ENCODE assay signal across 1 cellular context in the genomic region with DNA sequence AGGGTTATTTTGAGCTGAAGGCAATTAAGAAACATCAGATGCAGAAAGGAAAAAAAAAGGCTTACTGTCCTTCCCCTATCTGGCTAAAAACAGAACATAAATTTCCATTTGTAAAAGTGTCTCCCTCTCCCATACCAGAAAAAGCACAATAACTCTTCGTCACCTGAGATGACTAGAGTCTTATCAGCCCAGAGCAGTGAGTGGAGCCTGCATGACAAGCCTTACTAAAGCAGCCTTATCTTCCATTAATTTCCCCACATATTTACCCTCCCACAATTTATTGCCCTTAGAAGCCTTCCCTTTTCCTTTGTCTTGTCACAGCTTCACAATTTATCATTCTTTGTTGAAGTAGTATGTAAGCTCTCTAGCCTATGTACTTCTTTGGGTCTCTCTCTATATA.
TF ChIP-seq lines count a peak whose summit lies in the region.

No MANE protein-coding gene starts in this region.

TF ChIP-seq in K562, 482 proteins besides CTCF, POLR2A, EP300 and RAD21 (continued from another document and continues in another):
- no peak for TF ChIP-seq CREB5 (CRISPR knock-in tag; IDR thresholded peaks at IDR 0.05)
- peak; percentile 96 for TF ChIP-seq MTA2 (IDR thresholded peaks at IDR 0.05; ENCODE audit: low read depth)
- peak in 1 of 2 experiments; percentile 81; a peak in 1 of 3 replicates for TF ChIP-seq CBX3 (IDR thresholded peaks at IDR 0.05; ENCODE audit: borderline replicate concordance in 1 of 2, low read length in 2 of 2)
- TF ChIP-seq ZNF174 (CRISPR knock-in tag; IDR thresholded peaks at IDR 0.05): no peak
- no peak for TF ChIP-seq GTF2A2 (tag; IDR thresholded peaks at IDR 0.05)
- no peak for TF ChIP-seq RBM17 (IDR thresholded peaks at IDR 0.05; ENCODE audit: borderline replicate concordance, low read depth, low read length)
- TF ChIP-seq, protein P1, sequence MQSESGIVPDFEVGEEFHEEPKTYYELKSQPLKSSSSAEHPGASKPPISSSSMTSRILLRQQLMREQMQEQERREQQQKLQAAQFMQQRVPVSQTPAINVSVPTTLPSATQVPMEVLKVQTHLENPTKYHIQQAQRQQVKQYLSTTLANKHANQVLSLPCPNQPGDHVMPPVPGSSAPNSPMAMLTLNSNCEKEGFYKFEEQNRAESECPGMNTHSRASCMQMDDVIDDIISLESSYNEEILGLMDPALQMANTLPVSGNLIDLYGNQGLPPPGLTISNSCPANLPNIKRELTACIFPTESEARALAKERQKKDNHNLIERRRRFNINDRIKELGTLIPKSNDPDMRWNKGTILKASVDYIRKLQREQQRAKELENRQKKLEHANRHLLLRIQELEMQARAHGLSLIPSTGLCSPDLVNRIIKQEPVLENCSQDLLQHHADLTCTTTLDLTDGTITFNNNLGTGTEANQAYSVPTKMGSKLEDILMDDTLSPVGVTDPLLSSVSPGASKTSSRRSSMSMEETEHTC (IDR thresholded peaks at IDR 0.05): peak; percentile 71; the same call in 1 of the 2 replicates
- TF ChIP-seq, protein P2, sequence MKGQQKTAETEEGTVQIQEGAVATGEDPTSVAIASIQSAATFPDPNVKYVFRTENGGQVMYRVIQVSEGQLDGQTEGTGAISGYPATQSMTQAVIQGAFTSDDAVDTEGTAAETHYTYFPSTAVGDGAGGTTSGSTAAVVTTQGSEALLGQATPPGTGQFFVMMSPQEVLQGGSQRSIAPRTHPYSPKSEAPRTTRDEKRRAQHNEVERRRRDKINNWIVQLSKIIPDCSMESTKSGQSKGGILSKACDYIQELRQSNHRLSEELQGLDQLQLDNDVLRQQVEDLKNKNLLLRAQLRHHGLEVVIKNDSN (CRISPR knock-in tag; IDR thresholded peaks at IDR 0.05): no peak
- 0 out of 2 replicates have a peak, but pooled peaks have one; percentile 29 for TF ChIP-seq FOXP1 (CRISPR knock-in tag; IDR thresholded peaks at IDR 0.05)
- TF ChIP-seq THAP7 (CRISPR knock-in tag; IDR thresholded peaks at IDR 0.05): no peak
- TF ChIP-seq TRIM24 (IDR thresholded peaks at IDR 0.05): peak; percentile 98
- no peak for TF ChIP-seq CHD7 (IDR thresholded peaks at IDR 0.05; ENCODE audit: low read depth, low read length)
- no peak for TF ChIP-seq ZNF146 (CRISPR knock-in tag; IDR thresholded peaks at IDR 0.05; ENCODE audit: unreplicated experiment)
- peak; percentile 36; the same call in 1 of the 2 replicates for TF ChIP-seq RAD51 (IDR thresholded peaks at IDR 0.05; ENCODE audit: borderline replicate concordance, low read depth)
- no peak for TF ChIP-seq RHOXF2B (CRISPR knock-in tag; conservative IDR thresholded peaks at IDR 0.05)
- TF ChIP-seq MBD1 (CRISPR knock-in tag; IDR thresholded peaks at IDR 0.05): no peak
- no peak for TF ChIP-seq ZNF41 (CRISPR knock-in tag; conservative IDR thresholded peaks at IDR 0.05)
- no peak for TF ChIP-seq ZNF699 (CRISPR knock-in tag; IDR thresholded peaks at IDR 0.05; ENCODE audit: insufficient replicate concordance)
- TF ChIP-seq POLR2G (IDR thresholded peaks at IDR 0.05; ENCODE audit: low read depth, low read length): no peak
- TF ChIP-seq ZNF57 (CRISPR knock-in tag; IDR thresholded peaks at IDR 0.05): no peak
- TF ChIP-seq KLF6 (CRISPR knock-in tag; IDR thresholded peaks at IDR 0.05; ENCODE audit: borderline replicate concordance): no peak
- TF ChIP-seq ARNT (IDR thresholded peaks at IDR 0.05): peak; percentile 93 to 96
- no peak for TF ChIP-seq POU5F1 (IDR thresholded peaks at IDR 0.05; ENCODE audit: borderline replicate concordance, low read depth, low read length, partially characterized antibody)
- TF ChIP-seq ZBTB7A (IDR thresholded peaks at IDR 0.05; ENCODE audit: borderline replicate concordance, control insufficient read depth, low read depth, low read length): no peak
- no peak for TF ChIP-seq NR2C1 (IDR thresholded peaks at IDR 0.05)
- TF ChIP-seq NR2C1 (tag; IDR thresholded peaks at IDR 0.05): peak; percentile 57; the same call in 1 of the 2 replicates
- peak; percentile 81 for TF ChIP-seq NCOA4 (IDR thresholded peaks at IDR 0.05; ENCODE audit: partially characterized antibody)
- no peak for TF ChIP-seq ZFP30 (CRISPR knock-in tag; IDR thresholded peaks at IDR 0.05; ENCODE audit: borderline replicate concordance)
- TF ChIP-seq, protein P3, sequence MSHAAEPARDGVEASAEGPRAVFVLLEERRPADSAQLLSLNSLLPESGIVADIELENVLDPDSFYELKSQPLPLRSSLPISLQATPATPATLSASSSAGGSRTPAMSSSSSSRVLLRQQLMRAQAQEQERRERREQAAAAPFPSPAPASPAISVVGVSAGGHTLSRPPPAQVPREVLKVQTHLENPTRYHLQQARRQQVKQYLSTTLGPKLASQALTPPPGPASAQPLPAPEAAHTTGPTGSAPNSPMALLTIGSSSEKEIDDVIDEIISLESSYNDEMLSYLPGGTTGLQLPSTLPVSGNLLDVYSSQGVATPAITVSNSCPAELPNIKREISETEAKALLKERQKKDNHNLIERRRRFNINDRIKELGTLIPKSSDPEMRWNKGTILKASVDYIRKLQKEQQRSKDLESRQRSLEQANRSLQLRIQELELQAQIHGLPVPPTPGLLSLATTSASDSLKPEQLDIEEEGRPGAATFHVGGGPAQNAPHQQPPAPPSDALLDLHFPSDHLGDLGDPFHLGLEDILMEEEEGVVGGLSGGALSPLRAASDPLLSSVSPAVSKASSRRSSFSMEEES (CRISPR knock-in tag; IDR thresholded peaks at IDR 0.05): no peak
- TF ChIP-seq, protein P4, sequence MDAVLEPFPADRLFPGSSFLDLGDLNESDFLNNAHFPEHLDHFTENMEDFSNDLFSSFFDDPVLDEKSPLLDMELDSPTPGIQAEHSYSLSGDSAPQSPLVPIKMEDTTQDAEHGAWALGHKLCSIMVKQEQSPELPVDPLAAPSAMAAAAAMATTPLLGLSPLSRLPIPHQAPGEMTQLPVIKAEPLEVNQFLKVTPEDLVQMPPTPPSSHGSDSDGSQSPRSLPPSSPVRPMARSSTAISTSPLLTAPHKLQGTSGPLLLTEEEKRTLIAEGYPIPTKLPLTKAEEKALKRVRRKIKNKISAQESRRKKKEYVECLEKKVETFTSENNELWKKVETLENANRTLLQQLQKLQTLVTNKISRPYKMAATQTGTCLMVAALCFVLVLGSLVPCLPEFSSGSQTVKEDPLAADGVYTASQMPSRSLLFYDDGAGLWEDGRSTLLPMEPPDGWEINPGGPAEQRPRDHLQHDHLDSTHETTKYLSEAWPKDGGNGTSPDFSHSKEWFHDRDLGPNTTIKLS (IDR thresholded peaks at IDR 0.05; ENCODE audit: borderline replicate concordance, low read depth): no peak; the same call in 1 of the 2 replicates
- TF ChIP-seq PCBP2 (IDR thresholded peaks at IDR 0.05; ENCODE audit: low read depth, low read length, poor library complexity, severe bottlenecking): no peak
- TF ChIP-seq, protein P5, sequence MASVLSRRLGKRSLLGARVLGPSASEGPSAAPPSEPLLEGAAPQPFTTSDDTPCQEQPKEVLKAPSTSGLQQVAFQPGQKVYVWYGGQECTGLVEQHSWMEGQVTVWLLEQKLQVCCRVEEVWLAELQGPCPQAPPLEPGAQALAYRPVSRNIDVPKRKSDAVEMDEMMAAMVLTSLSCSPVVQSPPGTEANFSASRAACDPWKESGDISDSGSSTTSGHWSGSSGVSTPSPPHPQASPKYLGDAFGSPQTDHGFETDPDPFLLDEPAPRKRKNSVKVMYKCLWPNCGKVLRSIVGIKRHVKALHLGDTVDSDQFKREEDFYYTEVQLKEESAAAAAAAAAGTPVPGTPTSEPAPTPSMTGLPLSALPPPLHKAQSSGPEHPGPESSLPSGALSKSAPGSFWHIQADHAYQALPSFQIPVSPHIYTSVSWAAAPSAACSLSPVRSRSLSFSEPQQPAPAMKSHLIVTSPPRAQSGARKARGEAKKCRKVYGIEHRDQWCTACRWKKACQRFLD (CRISPR knock-in tag; IDR thresholded peaks at IDR 0.05): peak; percentile 85; the same call in 1 of the 2 replicates
- TF ChIP-seq HLTF (IDR thresholded peaks at IDR 0.05): peak; percentile 49; the same call in 1 of the 2 replicates
- TF ChIP-seq ZNF785 (CRISPR knock-in tag; IDR thresholded peaks at IDR 0.05): no peak
